In the genomic region with DNA sequence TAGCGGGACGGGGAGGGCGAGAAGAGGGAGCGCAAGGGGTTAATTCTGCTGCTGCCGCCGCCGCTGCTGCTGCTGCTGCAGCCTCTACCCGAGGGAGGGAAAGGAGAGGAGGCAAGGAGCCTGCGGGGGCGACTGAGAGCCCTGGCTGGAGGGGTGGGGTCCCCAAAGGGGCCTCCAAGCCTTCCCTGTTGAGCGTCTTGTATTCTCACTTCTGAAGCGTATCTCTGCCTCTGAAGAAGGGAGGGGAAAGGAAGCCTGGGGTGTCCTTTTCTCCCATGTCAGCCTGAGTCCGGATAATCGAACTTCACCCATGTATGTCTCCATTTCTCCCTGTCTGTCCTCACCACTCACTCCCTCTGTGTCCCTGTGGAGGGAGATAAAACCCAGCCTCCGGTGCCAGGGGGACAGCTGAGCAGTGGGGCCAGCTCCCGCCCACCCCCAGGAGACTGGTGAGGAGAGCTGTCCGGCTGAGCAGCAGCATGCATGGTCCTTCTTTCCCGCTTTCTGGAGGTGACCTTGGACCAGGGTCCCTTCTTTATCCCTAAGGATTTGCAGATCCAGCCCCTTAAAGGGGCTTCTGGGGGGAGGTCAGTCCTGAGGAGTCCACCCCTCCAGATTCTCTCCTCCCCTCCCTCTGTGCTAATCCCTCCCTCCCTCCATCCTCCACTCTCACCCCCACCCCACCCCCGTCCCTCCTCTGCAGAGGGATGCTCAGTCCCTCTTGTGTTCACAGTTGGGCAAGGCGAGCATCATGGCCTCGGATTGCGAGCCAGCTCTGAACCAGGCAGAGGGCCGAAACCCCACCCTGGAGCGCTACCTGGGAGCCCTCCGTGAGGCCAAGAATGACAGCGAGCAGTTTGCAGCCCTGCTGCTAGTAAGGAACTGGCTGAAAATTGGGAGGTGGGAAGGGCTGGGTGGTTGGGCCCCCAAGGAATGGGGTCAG, we compare ENCODE assay signal across 7 cellular contexts. TPM values are rescaled to one million over a fixed set of nuclear protein-coding genes. Genes with fewer than 3 reads are reported as not detected.
DNase-seq lines count a peak whose midpoint lies in the region; TF ChIP-seq lines count a peak whose summit lies in the region.

No MANE protein-coding gene starts in this region.

- peaks cover 11% of the 10 kb centered on the region; the same call in 1 of the 2 replicates for H3K79me2 ChIP-seq in OCI-LY7 (ENCODE audit: insufficient read depth, low read depth, low read length)

- no peaks in the 10 kb centered on the region for H3K27me3 ChIP-seq in mucosa of stomach (ENCODE audit: control insufficient read depth, insufficient read depth, low read length)

- peak; percentile 43 for DNase-seq in OCI-LY7 (ENCODE audit: low spot score)
- peak; percentile 63 for DNase-seq in cerebellum (ENCODE audit: low spot score)
- no peak for DNase-seq in Ammon's horn (ENCODE audit: low spot score)
- no peak for DNase-seq in NCI-H2081 treated with DMSO at 0.1 percent for 48 hours (lab: John Stamatoyannopoulos, UW)
- DNase-seq in T1000 (lab: John Stamatoyannopoulos, UW): no peak

- H3K9me3 ChIP-seq in OCI-LY7 (ENCODE audit: low read length) (no peaks in the 10 kb centered on the region), mucosa of stomach (ENCODE audit: control insufficient read depth, low read length) (no peaks in the 10 kb centered on the region)

- H3K27ac ChIP-seq in OCI-LY7 (ENCODE audit: low read depth, low read length, poor library complexity, severe bottlenecking): peak overlapping the region; percentile 68

- H3K4me2 ChIP-seq in OCI-LY7 (ENCODE audit: low read length): peak overlapping the region; percentile 98

- intact Hi-C loops in OCI-LY7 (cut with micrococcal nuclease; ENCODE audit: unreplicated experiment): loop anchor here (5.0 kb wide), 1 partner anchor 51 kb away; no protein-coding TSS in a partner anchor

- H3K4me3 ChIP-seq in OCI-LY7 (ENCODE audit: low read depth, low read length, poor library complexity, severe bottlenecking) (peak overlapping the region; percentile 99), mucosa of stomach (ENCODE audit: low read length) (peak overlapping the region; percentile 80)

- peak; percentile 3 for TF ChIP-seq CTCF in GM12873 (IDR thresholded peaks at IDR 0.05; ENCODE audit: insufficient read depth, low read depth, low read length, missing control alignments)
- TF ChIP-seq CTCF in OCI-LY7 (conservative IDR thresholded peaks at IDR 0.05; ENCODE audit: low read length): no peak

- H2AFZ ChIP-seq in OCI-LY7 (ENCODE audit: low read length): peak overlapping the region; percentile 77; the same call in 1 of the 2 replicates

- POLR2A ChIA-PET in OCI-LY7 (lab: Charles Lee): interaction anchor here (0.6 kb wide), 1 partner anchor 75 kb away, joined by 6 read pairs; no protein-coding TSS in a partner anchor

- no peaks in the 10 kb centered on the region for H3K9me2 ChIP-seq in OCI-LY7 (ENCODE audit: insufficient read depth, low read length)

- no peaks in the 10 kb centered on the region for H4K20me1 ChIP-seq in OCI-LY7 (ENCODE audit: insufficient read depth, low read length)

- no TSS peak for BruUV-seq in OCI-LY7 (replicated peaks; lab: Mats Ljungman, UMichigan)

- CTCF ChIA-PET in OCI-LY7 (lab: Charles Lee; ENCODE audit: unreplicated experiment): interaction anchor here (0.6 kb wide), 1 partner anchor 95 kb away, joined by 6 read pairs; no protein-coding TSS in a partner anchor

- H3K4me1 ChIP-seq in OCI-LY7 (ENCODE audit: insufficient read depth, low read length, poor library complexity, severe bottlenecking) (peaks cover 25% of the 10 kb centered on the region), mucosa of stomach (ENCODE audit: control insufficient read depth, insufficient read depth, low read length) (peaks cover 47% of the 10 kb centered on the region)

- peak overlapping the region; percentile 85 for H3K9ac ChIP-seq in mucosa of stomach (ENCODE audit: low read length)

- H3K36me3 ChIP-seq in OCI-LY7 (ENCODE audit: insufficient read depth, low read length) (peaks cover 15% of the 10 kb centered on the region; the same call in 1 of the 2 replicates), mucosa of stomach (ENCODE audit: control insufficient read depth, insufficient read depth, low read length) (no peaks in the 10 kb centered on the region)

RNA-seq across cellular contexts. Expression of a gene that starts 1.0 kb away (rescaled TPM):
- total RNA-seq in OCI-LY7 (2014; rRNA removed; shearing (Covaris generic)): 16.5 and 22.2 TPM in 2 replicates
- 25.8 and 30.1 TPM in 2 replicates for total RNA-seq in OCI-LY7 (2022)
- 40.7 TPM for total RNA-seq in cerebellum

RNA-seq across cellular contexts. Expression of a gene that starts 1.4 kb away (rescaled TPM):
- 23.1 and 25.3 TPM in 2 replicates for total RNA-seq in OCI-LY7 (2014; rRNA removed; shearing (Covaris generic))
- total RNA-seq in OCI-LY7 (2022) (44.9 and 47.4 TPM in 2 replicates), cerebellum (59.1 TPM)

RNA-seq across cellular contexts. Expression of a gene that starts 14.5 kb away (rescaled TPM):
- total RNA-seq in OCI-LY7 (2014; rRNA removed; shearing (Covaris generic)): 1.1 and 1.3 TPM in 2 replicates
- 1.2 and 1.4 TPM in 2 replicates for total RNA-seq in OCI-LY7 (2022)
- 0.54 TPM for total RNA-seq in cerebellum

Comparison
In these comparisons a context has a peak if more than half of its experiments do, and no peak if none do; other contexts are left out.
1. DNase-seq: peak in OCI-LY7 (single experiment) and cerebellum (single experiment); none in Ammon's horn (single experiment), NCI-H2081 treated with DMSO at 0.1 percent for 48 hours (single experiment) and T1000 (single experiment).